ENCODE assay signal across 17 cellular contexts in genomic region chr11:69926376-69927050, GRCh38.
DNase-seq lines count a peak whose midpoint lies in the region; ATAC-seq and TF ChIP-seq lines count a peak whose summit lies in the region.
"Had no signal": no experiment of that assay in that cellular context is flagged by ENCODE, and none has a peak within 500 bp of the region (broad histone marks: within the 10 kb centered on the region; RNA-seq: fewer than 3 reads in every experiment).

No MANE protein-coding gene starts in this region.

- H3K9me3 ChIP-seq in HUES6 (ENCODE audit: control insufficient read depth, insufficient read depth, low read depth, low read length) (0 out of 2 replicates have a peak, but pooled peaks cover 5% of the 10 kb centered on the region), body of pancreas (no peaks in the 10 kb centered on the region)
- H3K9me3 ChIP-seq: Peyer's patch had no signal

- H3K56ac ChIP-seq in mesendoderm (ENCODE audit: low read length), result no peak overlapping the region

- no peaks in the 10 kb centered on the region for H3K79me2 ChIP-seq in mesendoderm (ENCODE audit: control insufficient read depth, insufficient read depth, low read length)

- H3K27ac ChIP-seq in HUES6 (ENCODE audit: low read depth, low read length) (no peak overlapping the region), body of pancreas (no peak overlapping the region), mesendoderm (ENCODE audit: low read depth, low read length) (no peak overlapping the region)
- H3K27ac ChIP-seq: Peyer's patch had no signal

- H2BK5ac ChIP-seq in mesendoderm (ENCODE audit: low read length), result no peak overlapping the region

- H3K23ac ChIP-seq in mesendoderm (ENCODE audit: low read length), result no peak overlapping the region

- H2BK120ac ChIP-seq in mesendoderm (ENCODE audit: low read depth, low read length), result no peak overlapping the region

- H3K4ac ChIP-seq in mesendoderm (ENCODE audit: low read depth, low read length), result no peak overlapping the region

- WGBS in body of pancreas, 2 donors, result 30 to 40% methylated on average over 15 of the region's 15 CpGs
- WGBS in mesendoderm (ENCODE audit: extremely low coverage, insufficient coverage, low lambda C conversion rate), result no CpG with 5 or more reads among the region's 15 CpGs

- no peaks in the 10 kb centered on the region for H3K79me1 ChIP-seq in mesendoderm (ENCODE audit: low read length)

- H3K36me3 ChIP-seq in HUES6 (ENCODE audit: control insufficient read depth, insufficient read depth, low read length) (no peaks in the 10 kb centered on the region), body of pancreas (replicated peaks in 1 of 2; ENCODE audit: insufficient read depth in 1 of 2, low read depth in 2 of 2) (no peaks in the 10 kb centered on the region), mesendoderm (ENCODE audit: control insufficient read depth, insufficient read depth, low read length) (no peaks in the 10 kb centered on the region)
- H3K36me3 ChIP-seq: Peyer's patch had no signal

- no peak overlapping the region for H3K27ac Mint-ChIP-seq in chondrocyte (ENCODE audit: unreplicated experiment)
- H3K27ac Mint-ChIP-seq: CD8-positive, alpha-beta T cell; HFFc6 had no signal

- no peak overlapping the region for H2AK5ac ChIP-seq in mesendoderm (ENCODE audit: low read length)

- no peak overlapping the region for H4K5ac ChIP-seq in mesendoderm (ENCODE audit: low read length)

- no peak overlapping the region for H4K8ac ChIP-seq in mesendoderm (ENCODE audit: low read depth, low read length)

- TF ChIP-seq POLR2A in body of pancreas (IDR thresholded peaks at IDR 0.05), result no peak

- intact Hi-C loops in posterior vena cava (cut with DNase I) (loop anchor here in 1 of 2 donors (10.0 kb wide), 1 partner anchor 148 kb away; the partner anchor contains the start of gene ANO1), body of pancreas (cut with DNase I) (no loop called here)

- DNase-seq in 8988T (peak; percentile 30), chondrocyte (ENCODE audit: low spot score) (peak; percentile 56), posterior vena cava (ENCODE audit: low spot score) (peak; percentile 37), body of pancreas (no peak), mesendoderm (no peak)
- DNase-seq in stimulated activated naive CD4-positive, alpha-beta T cell treated with Interleukin-2 at 50 U/mL for 16 hours (lab: John Stamatoyannopoulos, UW), result no peak
- DNase-seq: CD8-positive, alpha-beta T cell; GF-D8; GOT3; HFFc6; Kasumi-1; MV-4-11; NCI-H1417 treated with DMSO at 0.1 percent for 48 hours; NCI-H2029; NCI-H510A treated with DMSO at 0.1 percent for 48 hours had no signal

- peaks cover 60% of the 10 kb centered on the region for H3K27me3 Mint-ChIP-seq in chondrocyte (ENCODE audit: low read depth)

- H3K18ac ChIP-seq in mesendoderm (ENCODE audit: low read length), result no peak overlapping the region

- no peaks in the 10 kb centered on the region for H3K4me1 Mint-ChIP-seq in chondrocyte (ENCODE audit: low read depth)

- no peak for TF ChIP-seq CTCF in chondrocyte (IDR thresholded peaks at IDR 0.05)
- TF ChIP-seq CTCF in body of pancreas (IDR thresholded peaks at IDR 0.05), result no peak

- H3K9ac ChIP-seq in HUES6 (ENCODE audit: low read length) (peak overlapping the region; percentile 21), mesendoderm (ENCODE audit: low read length) (no peak overlapping the region)

- H3K4me1 ChIP-seq in HUES6 (ENCODE audit: control insufficient read depth, insufficient read depth, low read length) (peaks cover 9% of the 10 kb centered on the region; the same call in 1 of the 2 replicates), body of pancreas (no peaks in the 10 kb centered on the region), mesendoderm (ENCODE audit: control insufficient read depth, low read depth, low read length) (no peaks in the 10 kb centered on the region)
- H3K4me1 ChIP-seq: Peyer's patch had no signal

- H3K4me3 Mint-ChIP-seq in chondrocyte (ENCODE audit: unreplicated experiment), result no peak overlapping the region
- H3K4me3 Mint-ChIP-seq: HFFc6 had no signal

- no peak overlapping the region for H3K4me2 ChIP-seq in mesendoderm (ENCODE audit: low read length)

- H3K4me3 ChIP-seq in HUES6 (ENCODE audit: low read depth, low read length), result no peak overlapping the region
- no peak overlapping the region for H3K4me3 ChIP-seq in body of pancreas
- no peak overlapping the region for H3K4me3 ChIP-seq in mesendoderm (ENCODE audit: low read length)
- H3K4me3 ChIP-seq: Peyer's patch had no signal

- H3K27me3 ChIP-seq in HUES6 (ENCODE audit: control insufficient read depth, insufficient read depth, low read length) (peaks cover 78% of the 10 kb centered on the region), body of pancreas (no peaks in the 10 kb centered on the region), mesendoderm (ENCODE audit: insufficient read depth, low read length, poor library complexity) (no peaks in the 10 kb centered on the region)
- H3K27me3 ChIP-seq: Peyer's patch had no signal

- H3K36me3 Mint-ChIP-seq in chondrocyte (ENCODE audit: low read depth), result no peaks in the 10 kb centered on the region
- H3K36me3 Mint-ChIP-seq: CD8-positive, alpha-beta T cell had no signal

- ATAC-seq in body of pancreas, result no peak
- ATAC-seq: CD8-positive, alpha-beta T cell had no signal

- no peak overlapping the region for H2BK15ac ChIP-seq in mesendoderm (replicated peaks; ENCODE audit: low read depth)

- no peaks in the 10 kb centered on the region for H3K9me3 Mint-ChIP-seq in chondrocyte (ENCODE audit: low read depth)
- H3K9me3 Mint-ChIP-seq: CD8-positive, alpha-beta T cell; HFFc6 had no signal

Comparison
In these comparisons a context has a peak if more than half of its experiments do, and no peak if none do; other contexts are left out.
1. DNase-seq: peak in 8988T (single experiment), chondrocyte (single experiment) and posterior vena cava (single experiment); none in stimulated activated naive CD4-positive, alpha-beta T cell treated with Interleukin-2 at 50 U/mL for 16 hours (single experiment), body of pancreas (0 of 4) and mesendoderm (single experiment).